Comparison of ENCODE assay signal across 11 cellular contexts in the genomic region with DNA sequence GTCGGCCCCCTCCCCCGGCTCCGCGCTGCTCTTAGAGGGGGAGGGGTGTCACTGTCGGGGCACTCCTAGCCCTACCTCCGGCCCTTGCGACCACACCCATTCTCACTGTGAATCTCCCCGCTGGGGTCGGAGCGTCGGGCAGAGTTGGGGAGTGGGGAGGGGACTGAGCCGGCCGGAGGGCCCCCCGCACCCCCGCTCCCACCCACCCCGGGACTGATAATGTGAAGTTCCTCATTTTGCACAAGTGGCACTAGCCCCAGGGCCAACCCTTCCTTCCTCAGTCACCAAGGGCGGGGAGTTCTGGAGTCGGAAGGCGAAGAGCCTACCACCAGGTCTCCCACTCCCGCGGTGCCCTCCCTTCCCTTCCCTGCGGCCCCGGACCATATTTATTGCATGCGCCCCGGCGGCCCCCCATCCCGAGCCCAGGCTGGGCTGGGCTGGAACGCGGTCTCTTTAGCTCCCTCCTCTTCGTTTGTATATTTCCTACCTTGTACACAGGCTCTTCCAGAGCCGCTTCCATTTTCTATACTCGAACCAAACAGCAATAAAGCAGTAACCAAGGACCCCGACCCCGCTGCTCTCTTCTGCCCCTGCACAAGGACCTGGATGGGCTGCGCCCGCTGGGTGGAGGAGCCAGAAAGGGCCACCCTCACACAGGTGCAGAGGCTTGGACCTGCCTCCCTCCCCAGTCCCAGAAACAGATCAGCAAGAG. TPM values are rescaled to one million over a fixed set of nuclear protein-coding genes. Genes with fewer than 3 reads are reported as not detected.
A peak's percentile ranks its signal among the peaks of the same experiment; 100 is the strongest.
DNase-seq lines count a peak whose midpoint lies in the region; ATAC-seq, FAIRE-seq and TF ChIP-seq lines count a peak whose summit lies in the region.
"Had no signal": no experiment of that assay in that cellular context is flagged by ENCODE, and none has a peak within 500 bp of the region (broad histone marks: within the 10 kb centered on the region; RNA-seq: fewer than 3 reads in every experiment).

No MANE protein-coding gene starts in this region.

- intact Hi-C loops in K562 (cut with micrococcal nuclease): loop anchor here (10.0 kb wide), 1 partner anchor 116 kb away; no protein-coding TSS in a partner anchor
- intact Hi-C loops in posterior cingulate gyrus (cut with DNase I): no loop called here

- in situ Hi-C loops in K562 (cut with MboI): no loop called here

- CTCF ChIA-PET in AG04450 (lab: Charles Lee): interaction anchor here (0.6 to 3.8 kb wide), 7 partner anchors 156 to 243 kb away, joined by 3 to 34 read pairs (median 3); no protein-coding TSS in a partner anchor
- CTCF ChIA-PET in K562 (lab: Yijun Ruan, JAX; ENCODE audit: low intra/inter-chr PET ratio): no interaction called here

- peaks cover 12% of the 10 kb centered on the region for H3F3A ChIP-seq in smooth muscle cell (ENCODE audit: low read depth)

- peaks cover under 1% of the 10 kb centered on the region; the same call in 1 of the 3 replicates for H3K36me3 ChIP-seq in K562 (ENCODE audit: control insufficient read depth, insufficient read depth, low read length)
- H3K36me3 ChIP-seq in mucosa of stomach (ENCODE audit: control insufficient read depth, insufficient read depth, low read length): peaks cover 9% of the 10 kb centered on the region
- H3K36me3 ChIP-seq in smooth muscle cell (ENCODE audit: low read depth): no peaks in the 10 kb centered on the region

- TF ChIP-seq RAD21 in K562 (CRISPR knock-in tag; conservative IDR thresholded peaks at IDR 0.05 in 1 of 2, IDR thresholded peaks at IDR 0.05 in 1 of 2): no peak

- H4K20me1 ChIP-seq in K562 (replicated peaks; ENCODE audit: control insufficient read depth, insufficient read depth, low read length) (no peaks in the 10 kb centered on the region), smooth muscle cell (ENCODE audit: low read depth) (peaks cover 25% of the 10 kb centered on the region)

- TF ChIP-seq CTCF in AG04450 (IDR thresholded peaks at IDR 0.05; ENCODE audit: low read depth, low read length): no peak
- TF ChIP-seq CTCF in HFFc6 (IDR thresholded peaks at IDR 0.05): no peak
- TF ChIP-seq CTCF in K562 (IDR thresholded peaks at IDR 0.05 in 2 of 3, conservative IDR thresholded peaks at IDR 0.05 in 1 of 3; ENCODE audit: insufficient read depth in 2 of 3, low read depth in 1 of 3, low read length in 3 of 3): no peak
- TF ChIP-seq CTCF in endothelial cell (IDR thresholded peaks at IDR 0.05; ENCODE audit: unreplicated experiment): no peak
- TF ChIP-seq CTCF in smooth muscle cell (IDR thresholded peaks at IDR 0.05; ENCODE audit: borderline replicate concordance, insufficient read depth, poor library complexity, severe bottlenecking): no peak

- no peak overlapping the region for H3K9ac ChIP-seq in K562 (ENCODE audit: insufficient read depth in 1 of 2, low read depth in 2 of 2, low read length in 2 of 2)
- peak overlapping the region; percentile 53 for H3K9ac ChIP-seq in mucosa of stomach (ENCODE audit: low read length)
- no peak overlapping the region for H3K9ac ChIP-seq in smooth muscle cell (ENCODE audit: low read depth)

- H3K36me3 Mint-ChIP-seq in HFFc6 (ENCODE audit: low read depth): peaks cover 18% of the 10 kb centered on the region
- H3K36me3 Mint-ChIP-seq in endothelial cell (ENCODE audit: low read depth, unreplicated experiment): peaks cover 20% of the 10 kb centered on the region

- H3K27me3 ChIP-seq in AG04450 (ENCODE audit: control insufficient read depth, insufficient read depth, low read length): no peaks in the 10 kb centered on the region
- H3K27me3 ChIP-seq in K562 (ENCODE audit: control insufficient read depth in 2 of 2, insufficient read depth in 2 of 2, low read length in 2 of 2): no peaks in the 10 kb centered on the region
- peaks cover 44% of the 10 kb centered on the region for H3K27me3 ChIP-seq in mucosa of stomach (ENCODE audit: control insufficient read depth, insufficient read depth, low read length)
- H3K27me3 ChIP-seq in smooth muscle cell (ENCODE audit: low read depth): peaks cover 29% of the 10 kb centered on the region

- H3K9me3 ChIP-seq in AG04450 (ENCODE audit: control insufficient read depth, insufficient read depth, low read length): peaks cover 6% of the 10 kb centered on the region; the same call in 1 of the 2 replicates
- no peaks in the 10 kb centered on the region for H3K9me3 ChIP-seq in K562 (replicated peaks; ENCODE audit: control insufficient read depth, insufficient read depth, low read depth, low read length)
- no peaks in the 10 kb centered on the region for H3K9me3 ChIP-seq in mucosa of stomach (ENCODE audit: control insufficient read depth, low read length)
- H3K9me3 ChIP-seq in smooth muscle cell (replicated peaks; ENCODE audit: low read depth): no peaks in the 10 kb centered on the region

- H3K27ac Mint-ChIP-seq in HFFc6 (peak overlapping the region; percentile 95), endothelial cell (ENCODE audit: unreplicated experiment) (no peak overlapping the region)

- no peaks in the 10 kb centered on the region for H3K79me2 ChIP-seq in K562 (ENCODE audit: control insufficient read depth, insufficient read depth, low read length)
- H3K79me2 ChIP-seq in smooth muscle cell (ENCODE audit: low read depth): peaks cover 4% of the 10 kb centered on the region

- no peak for DNase-seq in AG04450 (ENCODE audit: low read depth, low spot score)
- no peak for DNase-seq in HFFc6
- DNase-seq in K562 (ENCODE audit: extremely low read depth in 1 of 4, low spot score in 3 of 4): no peak
- DNase-seq in posterior cingulate gyrus: no peak
- no peak for DNase-seq in endothelial cell (ENCODE audit: low spot score)
- DNase-seq in smooth muscle cell (lab: John Stamatoyannopoulos, UW; ENCODE audit: unreplicated experiment): no peak
- no peak for DNase-seq in mucosa of gallbladder (ENCODE audit: low spot score)
- DNase-seq: DMS153, foreskin keratinocyte, NCI-H1694 treated with DMSO at 0.1 percent for 48 hours had no signal

- no TSS peak for BruUV-seq in K562 (replicated peaks; lab: Mats Ljungman, UMichigan)

- WGBS in K562 (ENCODE audit: insufficient coverage, low coverage, missing lambda C conversion rate): 86% methylated on average over 4 of the region's 36 CpGs
- 72% methylated on average over 26 of the region's 36 CpGs for WGBS in smooth muscle cell (ENCODE audit: low lambda C conversion rate)

- TF ChIP-seq POLR2A in K562 (conservative IDR thresholded peaks at IDR 0.05): no peak

- H3K27ac ChIP-seq in AG04450 (ENCODE audit: low read depth, low read length) (peak overlapping the region; percentile 31), K562 (ENCODE audit: extremely low read depth, low read depth, low read length) (no peak overlapping the region), smooth muscle cell (ENCODE audit: low read depth) (no peak overlapping the region)
- H3K27ac ChIP-seq: foreskin keratinocyte had no signal

- peaks cover 51% of the 10 kb centered on the region for H3K4me1 Mint-ChIP-seq in HFFc6 (ENCODE audit: low read depth)
- H3K4me1 Mint-ChIP-seq in endothelial cell (ENCODE audit: unreplicated experiment): peaks cover 35% of the 10 kb centered on the region

- H2AFZ ChIP-seq in K562 (ENCODE audit: low read depth, low read length) (no peak overlapping the region), smooth muscle cell (ENCODE audit: low read depth) (no peak overlapping the region)

- no peaks in the 10 kb centered on the region for H3K9me1 ChIP-seq in K562 (ENCODE audit: control insufficient read depth, insufficient read depth, low read length)

- POLR2A ChIA-PET in AG04450 (lab: Yijun Ruan, JAX): interaction anchor here (0.6 to 2.1 kb wide), 6 partner anchors 9 to 185 kb away, joined by 3 to 9 read pairs (median 4); no protein-coding TSS in a partner anchor
- POLR2A ChIA-PET in K562 (lab: Yijun Ruan, JAX): interaction anchor here (0.6 kb wide), 1 partner anchor 95 kb away, joined by 3 read pairs; no protein-coding TSS in a partner anchor

- H3K4me2 ChIP-seq in K562 (ENCODE audit: insufficient read depth, low read length): no peak overlapping the region
- no peak overlapping the region for H3K4me2 ChIP-seq in smooth muscle cell

- H3K4me3 Mint-ChIP-seq in HFFc6: peak overlapping the region; percentile 30; the same call in 1 of the 2 replicates
- H3K4me3 Mint-ChIP-seq in endothelial cell (ENCODE audit: unreplicated experiment): no peak overlapping the region

- H3K27me3 Mint-ChIP-seq in HFFc6 (ENCODE audit: insufficient read depth): peaks cover 33% of the 10 kb centered on the region
- peaks cover 26% of the 10 kb centered on the region for H3K27me3 Mint-ChIP-seq in endothelial cell (ENCODE audit: unreplicated experiment)

- peak overlapping the region; percentile 72 for H3K4me3 ChIP-seq in AG04450 (ENCODE audit: low read depth, low read length)
- H3K4me3 ChIP-seq in K562: no peak overlapping the region
- H3K4me3 ChIP-seq in mucosa of stomach (ENCODE audit: low read length): no peak overlapping the region
- no peak overlapping the region for H3K4me3 ChIP-seq in smooth muscle cell

- H3K4me1 ChIP-seq in K562 (replicated peaks in 1 of 2; ENCODE audit: control insufficient read depth in 2 of 2, insufficient read depth in 2 of 2, low read length in 2 of 2) (peaks cover 0 to 43% of the 10 kb centered on the region in 2 experiments; a peak in 2 of 5 replicates), mucosa of stomach (ENCODE audit: control insufficient read depth, insufficient read depth, low read length) (peaks cover 58% of the 10 kb centered on the region), smooth muscle cell (ENCODE audit: low read depth) (peaks cover 20% of the 10 kb centered on the region)
- H3K4me1 ChIP-seq: foreskin keratinocyte had no signal

- H3K9me3 Mint-ChIP-seq in HFFc6 (no peaks in the 10 kb centered on the region; the same call in 1 of the 2 replicates), endothelial cell (ENCODE audit: unreplicated experiment) (no peaks in the 10 kb centered on the region)

- no peak for TF ChIP-seq EP300 in K562 (IDR thresholded peaks at IDR 0.05; ENCODE audit: low read length)

- FAIRE-seq in K562 (lab: Jason Lieb, UNC): no peak

- ATAC-seq in K562: no peak
- ATAC-seq: foreskin keratinocyte had no signal

RNA-seq across cellular contexts. Expression of gene HIC1, which starts 4.4 kb away (rescaled TPM):
- polyA plus RNA-seq in AG04450 (2011; rRNA removed) (12.7 and 14.4 TPM in 2 replicates), K562 (2011; rRNA removed) (0.53 and 0.64 TPM in 2 replicates), K562 (2014; fragmentation: Illumina TruSeq; extraction: Trizol) (0.12 and 0.35 TPM in 2 replicates), K562 (2014; fragmentation: Nextera tagmentation; extraction: Ambion mirVana) (under 1 TPM; 0.01 to 0.03 TPM), K562 (2014; rRNA removed) (1.4 and 2.3 TPM in 2 replicates), smooth muscle cell (3.5 and 5.2 TPM in 2 replicates)
- 13.7 and 15.8 TPM in 2 replicates for polyA minus RNA-seq in AG04450 (2011; rRNA and poly(A)+ RNA removed)
- total RNA-seq in HFFc6 (2021; fragmentation: NEBNext Ultra II Directional; extraction: Animal tissue kit (Norgen Biotek cat#: 25700)): 10 to 100 TPM; 42.7 to 51.9 (median 48.0) TPM
- 2.6 and 5.4 TPM in 2 replicates for total RNA-seq in K562 (2011; cell fraction: chromatin; rRNA removed; ENCODE audit: low replicate concordance)
- total RNA-seq in K562 (2011; cell fraction: nucleolus; rRNA removed): 4.3 and 6.5 TPM in 2 replicates
- total RNA-seq in K562 (2011; cell fraction: nucleoplasm; rRNA removed): 2.3 and 2.4 TPM in 2 replicates
- total RNA-seq in K562 (2014; rRNA removed) (1.9 and 2.8 TPM in 2 replicates), K562 (2014; rRNA removed; fragmentation: Illumina TruSeq; extraction: Trizol) (0.13 and 0.18 TPM in 2 replicates), K562 (2015; rRNA removed; fragmentation: Illumina TruSeq; extraction: Trizol) (0.18 and 0.41 TPM in 2 replicates), K562 (2021) (2.3 and 2.5 TPM in 2 replicates), endothelial cell (ENCODE audit: unreplicated experiment) (0.72 TPM), smooth muscle cell (2.6 and 2.9 TPM in 2 replicates), mucosa of gallbladder (20.8 TPM)
- polyA plus RNA-seq in K562 (2011; cell fraction: cytosol; rRNA removed): 0.93 and 4.2 TPM in 2 replicates
- polyA plus RNA-seq in K562 (2011; cell fraction: nucleus; rRNA removed): 2.7 and 7.9 TPM in 2 replicates
- polyA plus RNA-seq in K562 (2012): 0.80 and 0.95 TPM in 2 replicates
- 0.21 and 0.46 TPM in 2 replicates for polyA minus RNA-seq in K562 (2011; rRNA and poly(A)+ RNA removed)
- 1.5 and 2.1 TPM in 2 replicates for polyA minus RNA-seq in K562 (2011; cell fraction: cytosol; rRNA and poly(A)+ RNA removed)
- polyA minus RNA-seq in K562 (2011; cell fraction: nucleus; rRNA and poly(A)+ RNA removed): 2.6 and 2.7 TPM in 2 replicates

RNA-seq across cellular contexts. Expression of gene OVCA2, which starts 17.5 kb away (rescaled TPM):
- polyA plus RNA-seq in AG04450 (2011; rRNA removed) (38.0 and 45.0 TPM in 2 replicates), K562 (2011; rRNA removed) (14.1 and 17.1 TPM in 2 replicates), K562 (2014; fragmentation: Illumina TruSeq; extraction: Trizol) (14.1 and 18.2 TPM in 2 replicates), K562 (2014; fragmentation: Nextera tagmentation; extraction: Ambion mirVana) (1 to 10 TPM; 3.0 to 3.6 TPM), K562 (2014; rRNA removed) (19.7 and 23.4 TPM in 2 replicates), smooth muscle cell (47.6 and 59.5 TPM in 2 replicates)
- 16.8 and 18.1 TPM in 2 replicates for polyA minus RNA-seq in AG04450 (2011; rRNA and poly(A)+ RNA removed)
- 10 to 100 TPM; 39.5 to 44.3 (median 41.7) TPM for total RNA-seq in HFFc6 (2021; fragmentation: NEBNext Ultra II Directional; extraction: Animal tissue kit (Norgen Biotek cat#: 25700))
- total RNA-seq in K562 (2011; cell fraction: chromatin; rRNA removed; ENCODE audit: low replicate concordance): 1.6 and 4.6 TPM in 2 replicates
- total RNA-seq in K562 (2011; cell fraction: nucleolus; rRNA removed): 6.6 and 9.8 TPM in 2 replicates
- total RNA-seq in K562 (2011; cell fraction: nucleoplasm; rRNA removed): 0.69 and 4.2 TPM in 2 replicates
- total RNA-seq in K562 (2014; rRNA removed) (21.6 and 23.7 TPM in 2 replicates), K562 (2014; rRNA removed; fragmentation: Illumina TruSeq; extraction: Trizol) (9.7 and 12.2 TPM in 2 replicates), K562 (2015; rRNA removed; fragmentation: Illumina TruSeq; extraction: Trizol) (12.2 and 14.1 TPM in 2 replicates), K562 (2021) (15.6 and 21.1 TPM in 2 replicates), endothelial cell (ENCODE audit: unreplicated experiment) (32.7 TPM), smooth muscle cell (42.6 and 46.7 TPM in 2 replicates), mucosa of gallbladder (31.8 TPM)
- 17.7 and 39.3 TPM in 2 replicates for polyA plus RNA-seq in K562 (2011; cell fraction: cytosol; rRNA removed)
- polyA plus RNA-seq in K562 (2011; cell fraction: nucleus; rRNA removed): 5.4 and 6.8 TPM in 2 replicates
- polyA plus RNA-seq in K562 (2012): 14.6 and 22.6 TPM in 2 replicates
- polyA minus RNA-seq in K562 (2011; rRNA and poly(A)+ RNA removed): 6.3 and 8.5 TPM in 2 replicates
- 7.6 and 8.9 TPM in 2 replicates for polyA minus RNA-seq in K562 (2011; cell fraction: cytosol; rRNA and poly(A)+ RNA removed)
- polyA minus RNA-seq in K562 (2011; cell fraction: nucleus; rRNA and poly(A)+ RNA removed): 1.1 and 1.6 TPM in 2 replicates

RNA-seq across cellular contexts. Expression of gene DPH1, which starts 29.3 kb away (rescaled TPM):
- 25.3 and 29.9 TPM in 2 replicates for polyA plus RNA-seq in AG04450 (2011; rRNA removed)
- 27.5 and 45.4 TPM in 2 replicates for polyA minus RNA-seq in AG04450 (2011; rRNA and poly(A)+ RNA removed)
- total RNA-seq in HFFc6 (2021; fragmentation: NEBNext Ultra II Directional; extraction: Animal tissue kit (Norgen Biotek cat#: 25700)): 10 to 100 TPM; 65.9 to 81.6 (median 71.8) TPM
- total RNA-seq in K562 (2011; cell fraction: chromatin; rRNA removed; ENCODE audit: low replicate concordance): 67.2 and 189 TPM in 2 replicates
- 122 and 130 TPM in 2 replicates for total RNA-seq in K562 (2011; cell fraction: nucleolus; rRNA removed)
- 90.6 and 92.5 TPM in 2 replicates for total RNA-seq in K562 (2011; cell fraction: nucleoplasm; rRNA removed)
- 30.9 and 34.7 TPM in 2 replicates for total RNA-seq in K562 (2014; rRNA removed)
- 19.3 and 19.7 TPM in 2 replicates for total RNA-seq in K562 (2014; rRNA removed; fragmentation: Illumina TruSeq; extraction: Trizol)
- 17.7 and 19.7 TPM in 2 replicates for total RNA-seq in K562 (2015; rRNA removed; fragmentation: Illumina TruSeq; extraction: Trizol)
- 33.0 and 40.6 TPM in 2 replicates for total RNA-seq in K562 (2021)
- 20.2 and 39.1 TPM in 2 replicates for polyA plus RNA-seq in K562 (2011; rRNA removed)
- 35.7 and 48.3 TPM in 2 replicates for polyA plus RNA-seq in K562 (2011; cell fraction: cytosol; rRNA removed)
- 121 and 164 TPM in 2 replicates for polyA plus RNA-seq in K562 (2011; cell fraction: nucleus; rRNA removed)
- polyA plus RNA-seq in K562 (2012): 23.5 and 23.7 TPM in 2 replicates
- polyA plus RNA-seq in K562 (2014; fragmentation: Illumina TruSeq; extraction: Trizol): 28.7 and 31.0 TPM in 2 replicates
- polyA plus RNA-seq in K562 (2014; fragmentation: Nextera tagmentation; extraction: Ambion mirVana): under 1 TPM; 0.42 to 0.94 TPM
- polyA plus RNA-seq in K562 (2014; rRNA removed): 30.1 and 30.5 TPM in 2 replicates
- 17.2 and 19.4 TPM in 2 replicates for polyA minus RNA-seq in K562 (2011; rRNA and poly(A)+ RNA removed)
- 27.1 and 28.2 TPM in 2 replicates for polyA minus RNA-seq in K562 (2011; cell fraction: cytosol; rRNA and poly(A)+ RNA removed)
- polyA minus RNA-seq in K562 (2011; cell fraction: nucleus; rRNA and poly(A)+ RNA removed): 30.3 and 42.9 TPM in 2 replicates
- 27.1 TPM for total RNA-seq in endothelial cell (ENCODE audit: unreplicated experiment)
- total RNA-seq in smooth muscle cell: 15.9 and 18.1 TPM in 2 replicates
- 33.6 and 46.6 TPM in 2 replicates for polyA plus RNA-seq in smooth muscle cell
- 51.5 TPM for total RNA-seq in mucosa of gallbladder

RNA-seq across cellular contexts. Expression of gene RTN4RL1, which starts 34.1 kb away (rescaled TPM):
- polyA plus RNA-seq in AG04450 (2011; rRNA removed) (0.02 and 0.04 TPM in 2 replicates), K562 (2011; rRNA removed) (0.06 and 0.58 TPM in 2 replicates), K562 (2014; fragmentation: Illumina TruSeq; extraction: Trizol) (not detected in 2 replicates), K562 (2014; fragmentation: Nextera tagmentation; extraction: Ambion mirVana) (not detected), K562 (2014; rRNA removed) (not detected in 2 replicates), smooth muscle cell (not detected in 2 replicates)
- polyA minus RNA-seq in AG04450 (2011; rRNA and poly(A)+ RNA removed): not detected in 2 replicates
- under 1 TPM; 0.33 to 0.60 (median 0.39) TPM for total RNA-seq in HFFc6 (2021; fragmentation: NEBNext Ultra II Directional; extraction: Animal tissue kit (Norgen Biotek cat#: 25700))
- 0.30 TPM in 1 of 2 replicates, not detected in the other for total RNA-seq in K562 (2011; cell fraction: chromatin; rRNA removed; ENCODE audit: low replicate concordance)
- total RNA-seq in K562 (2011; cell fraction: nucleolus; rRNA removed): 0.13 and 0.50 TPM in 2 replicates
- 0.07 TPM in 1 of 2 replicates, not detected in the other for total RNA-seq in K562 (2011; cell fraction: nucleoplasm; rRNA removed)
- total RNA-seq in K562 (2014; rRNA removed) (0.05 and 0.12 TPM in 2 replicates), K562 (2014; rRNA removed; fragmentation: Illumina TruSeq; extraction: Trizol) (not detected in 2 replicates), K562 (2015; rRNA removed; fragmentation: Illumina TruSeq; extraction: Trizol) (0.04 TPM in 2 replicates), K562 (2021) (0.04 and 0.07 TPM in 2 replicates), endothelial cell (ENCODE audit: unreplicated experiment) (not detected), smooth muscle cell (not detected in 2 replicates), mucosa of gallbladder (9.3 TPM)
- polyA plus RNA-seq in K562 (2011; cell fraction: cytosol; rRNA removed): 0.25 and 0.58 TPM in 2 replicates
- polyA plus RNA-seq in K562 (2011; cell fraction: nucleus; rRNA removed): 0.09 and 0.24 TPM in 2 replicates
- 0.06 and 0.08 TPM in 2 replicates for polyA plus RNA-seq in K562 (2012)
- 0.27 TPM in 1 of 2 replicates, not detected in the other for polyA minus RNA-seq in K562 (2011; rRNA and poly(A)+ RNA removed)
- 0.82 TPM in 1 of 2 replicates, not detected in the other for polyA minus RNA-seq in K562 (2011; cell fraction: cytosol; rRNA and poly(A)+ RNA removed)
- 0.13 and 0.33 TPM in 2 replicates for polyA minus RNA-seq in K562 (2011; cell fraction: nucleus; rRNA and poly(A)+ RNA removed)
